In genomic region chr5:87069974-87070608, GRCh38 we compare ENCODE assay signal across 9 cellular contexts.
DNase-seq lines count a peak whose midpoint lies in the region; ATAC-seq and TF ChIP-seq lines count a peak whose summit lies in the region.
"Had no signal": no experiment of that assay in that cellular context is flagged by ENCODE, and none has a peak within 500 bp of the region (broad histone marks: within the 10 kb centered on the region; RNA-seq: fewer than 3 reads in every experiment).

No MANE protein-coding gene starts in this region.

- peak; percentile 52 for ATAC-seq in GM21367 (IDR thresholded peaks at IDR 0.05; ENCODE audit: unreplicated experiment)

- H3K9me2 ChIP-seq in MM.1S (replicated peaks; ENCODE audit: insufficient read depth, low read length) = no peaks in the 10 kb centered on the region

- peaks cover 25% of the 10 kb centered on the region for H3K4me1 ChIP-seq in MM.1S (ENCODE audit: low read length)

- TF ChIP-seq CTCF in MM.1S (IDR thresholded peaks at IDR 0.05; ENCODE audit: low read length) (peak; percentile 84), cardiac fibroblast (IDR thresholded peaks at IDR 0.05; ENCODE audit: low read depth, low read length) (peak; percentile 68)

- no peaks in the 10 kb centered on the region for H3K79me2 ChIP-seq in MM.1S (ENCODE audit: low read length)

- peak overlapping the region; percentile 18; the same call in 1 of the 2 replicates for H3K27ac ChIP-seq in MM.1S (ENCODE audit: low read length)

- H3K27me3 ChIP-seq in MM.1S (replicated peaks; ENCODE audit: insufficient read depth, low read length) = no peaks in the 10 kb centered on the region

- H3F3A ChIP-seq in MM.1S (ENCODE audit: insufficient read depth, low read length) = peaks cover 17% of the 10 kb centered on the region

- H3K9me3 ChIP-seq in MM.1S (replicated peaks; ENCODE audit: insufficient read depth, low read length) = no peaks in the 10 kb centered on the region

- peak overlapping the region; percentile 51; the same call in 1 of the 2 replicates for H2AFZ ChIP-seq in MM.1S (ENCODE audit: low read length)

- H3K9ac ChIP-seq in MM.1S (ENCODE audit: low read length) = peak overlapping the region; percentile 6; the same call in 1 of the 2 replicates

- no peaks in the 10 kb centered on the region for H3K36me3 ChIP-seq in MM.1S (replicated peaks; ENCODE audit: insufficient read depth, low read length)

- no peaks in the 10 kb centered on the region for H4K20me1 ChIP-seq in MM.1S (ENCODE audit: insufficient read depth, low read length)

- peak overlapping the region; percentile 68 for H3K4me2 ChIP-seq in MM.1S (ENCODE audit: low read depth, low read length)

- peak overlapping the region; percentile 24 for H3K4me3 ChIP-seq in MM.1S (ENCODE audit: low read length)
- no peak overlapping the region for H3K4me3 ChIP-seq in cardiac fibroblast (replicated peaks in 1 of 2; ENCODE audit: low read depth in 2 of 2, low read length in 2 of 2)
- H3K4me3 ChIP-seq: lung had no signal

- DNase-seq in Daoy (ENCODE audit: low read depth) = peak; percentile 59
- peak; percentile 88 for DNase-seq in MM.1S
- peak; percentile 81 to 86 for DNase-seq in cardiac fibroblast (ENCODE audit: low read depth in 2 of 2)
- peak; percentile 50 for DNase-seq in midbrain (lab: John Stamatoyannopoulos, UW)
- no peak for DNase-seq in NCI-H146 (lab: John Stamatoyannopoulos, UW)
- no peak for DNase-seq in SK-N-DZ (ENCODE audit: low spot score)
- no peak for DNase-seq in activated CD8-positive, alpha-beta memory T cell treated with anti-CD3 and anti-CD28 coated beads for 24 hours

Comparison
In these comparisons a context has a peak if more than half of its experiments do, and no peak if none do; other contexts are left out.
1. DNase-seq: peak in Daoy (single experiment), MM.1S (single experiment), cardiac fibroblast (2 of 2) and midbrain (single experiment); none in NCI-H146 (single experiment), SK-N-DZ (single experiment) and activated CD8-positive, alpha-beta memory T cell treated with anti-CD3 and anti-CD28 coated beads for 24 hours (single experiment).